In genomic region chr1:216686860-216687545, GRCh38 we compare ENCODE assay signal across 16 cellular contexts. TPM values are rescaled to one million over a fixed set of nuclear protein-coding genes. Genes with fewer than 3 reads are reported as not detected.
DNase-seq lines count a peak whose midpoint lies in the region; ATAC-seq and TF ChIP-seq lines count a peak whose summit lies in the region.
"Had no signal": no experiment of that assay in that cellular context is flagged by ENCODE, and none has a peak within 500 bp of the region (broad histone marks: within the 10 kb centered on the region; RNA-seq: fewer than 3 reads in every experiment).

No MANE protein-coding gene starts in this region.

- H3K9me2 ChIP-seq in GM23338 (ENCODE audit: insufficient read depth) = no peaks in the 10 kb centered on the region

- H3K4me2 ChIP-seq in GM23338 = peak overlapping the region; percentile 46

- H3K4me1 Mint-ChIP-seq in GM23338 (peaks cover 37% of the 10 kb centered on the region), glutamatergic neuron (ENCODE audit: low read depth, unreplicated experiment) (peaks cover 49% of the 10 kb centered on the region), neural crest cell (peaks cover 28% of the 10 kb centered on the region)
- H3K4me1 Mint-ChIP-seq: activated CD4-positive, alpha-beta T cell treated with anti-CD3 and anti-CD28 coated beads, Interleukin-2, amount 10 ng/mL, durations not matched to agents 7 days and 5 days; CD4-positive, CD25-positive, alpha-beta regulatory T cell; T-cell had no signal

- peak; percentile 78 for ATAC-seq in GM23338
- no peak for ATAC-seq in HG02981 (IDR thresholded peaks at IDR 0.05; ENCODE audit: unreplicated experiment)
- ATAC-seq in HG03520 (IDR thresholded peaks at IDR 0.05; ENCODE audit: unreplicated experiment) = no peak
- ATAC-seq: T-cell had no signal

- no peaks in the 10 kb centered on the region for H3K79me2 ChIP-seq in GM23338 (replicated peaks; ENCODE audit: insufficient read depth)
- H3K79me2 ChIP-seq: parathyroid adenoma had no signal

- no peaks in the 10 kb centered on the region for H3F3A ChIP-seq in GM23338 (replicated peaks; ENCODE audit: low read depth)

- H4K20me1 ChIP-seq in GM23338 (replicated peaks; ENCODE audit: insufficient read depth) = no peaks in the 10 kb centered on the region

- H3K27ac Mint-ChIP-seq in GM23338 (peak overlapping the region; percentile 10), glutamatergic neuron (ENCODE audit: unreplicated experiment) (peak overlapping the region; percentile 80), neural crest cell (ENCODE audit: unreplicated experiment) (no peak overlapping the region)
- H3K27ac Mint-ChIP-seq: activated CD4-positive, alpha-beta T cell treated with anti-CD3 and anti-CD28 coated beads, Interleukin-2, amount 10 ng/mL, durations not matched to agents 7 days and 5 days; CD4-positive, CD25-positive, alpha-beta regulatory T cell; stimulated activated naive CD8-positive, alpha-beta T cell treated with anti-CD3 and anti-CD28 coated beads, Interleukin-15, Interleukin-2, amounts not matched to agents 100 ng/mL and 50 ng/mL, for 24 hours; T-cell had no signal

- peak overlapping the region; percentile 7; the same call in 1 of the 2 replicates for H3K27ac ChIP-seq in GM23338 (ENCODE audit: low read depth)
- H3K27ac ChIP-seq: parathyroid adenoma had no signal

- no peak for TF ChIP-seq CTCF in GM23338 (conservative IDR thresholded peaks at IDR 0.05; ENCODE audit: low read depth in 2 of 2)
- TF ChIP-seq CTCF in glutamatergic neuron (IDR thresholded peaks at IDR 0.05; ENCODE audit: partially characterized antibody, unreplicated experiment) = no peak
- no peak for TF ChIP-seq CTCF in neural crest cell (conservative IDR thresholded peaks at IDR 0.05)

- H3K36me3 Mint-ChIP-seq in GM23338 (ENCODE audit: low read depth) = no peaks in the 10 kb centered on the region
- no peaks in the 10 kb centered on the region for H3K36me3 Mint-ChIP-seq in glutamatergic neuron (ENCODE audit: unreplicated experiment)
- H3K36me3 Mint-ChIP-seq in neural crest cell (ENCODE audit: low read depth) = no peaks in the 10 kb centered on the region
- H3K36me3 Mint-ChIP-seq: CD4-positive, CD25-positive, alpha-beta regulatory T cell; T-cell had no signal

- H3K36me3 ChIP-seq in GM23338 (ENCODE audit: insufficient read depth) = no peaks in the 10 kb centered on the region

- H2AFZ ChIP-seq in GM23338 = peak overlapping the region; percentile 23; the same call in 1 of the 2 replicates
- H2AFZ ChIP-seq: parathyroid adenoma had no signal

- no peaks in the 10 kb centered on the region for H3K9me3 Mint-ChIP-seq in GM23338
- peaks cover 3% of the 10 kb centered on the region for H3K9me3 Mint-ChIP-seq in glutamatergic neuron (ENCODE audit: unreplicated experiment)
- H3K9me3 Mint-ChIP-seq in neural crest cell = no peaks in the 10 kb centered on the region
- H3K9me3 Mint-ChIP-seq: activated CD4-positive, alpha-beta T cell treated with anti-CD3 and anti-CD28 coated beads, Interleukin-2, amount 10 ng/mL, durations not matched to agents 7 days and 5 days had no signal

- no peak overlapping the region for H3K4me3 ChIP-seq in GM23338

- DNase-seq in GM23338 (ENCODE audit: low spot score) (peak; percentile 32), NCI-H2227 (lab: John Stamatoyannopoulos, UW; ENCODE audit: unreplicated experiment) (peak; percentile 31), glutamatergic neuron (no peak), neural crest cell (ENCODE audit: low read depth, low spot score) (no peak), Kasumi-1 (lab: John Stamatoyannopoulos, UW) (no peak)
- no peak for DNase-seq in activated CD8-positive, alpha-beta memory T cell treated with anti-CD3 and anti-CD28 coated beads, Interleukin-2, amount 50 U/mL, for 4 hours
- DNase-seq: activated CD4-positive, alpha-beta T cell treated with anti-CD3 and anti-CD28 coated beads, Interleukin-2, amount 10 ng/mL, durations not matched to agents 7 days and 5 days; activated gamma-delta T cell treated with Interleukin-2 at 50 U/mL for 16 hours; CD4-positive, CD25-positive, alpha-beta regulatory T cell; NCI-H2029; stimulated activated CD4-positive, alpha-beta T cell treated with anti-CD3 and anti-CD28 coated beads, Interleukin-4, amount 100 ng/mL, for 1 hour; T-cell had no signal

- H3K27me3 ChIP-seq in GM23338 (ENCODE audit: insufficient read depth) = no peaks in the 10 kb centered on the region

- H3K27me3 Mint-ChIP-seq in GM23338 (ENCODE audit: insufficient read depth, low read depth, poor library complexity) (no peaks in the 10 kb centered on the region), glutamatergic neuron (ENCODE audit: unreplicated experiment) (no peaks in the 10 kb centered on the region), neural crest cell (ENCODE audit: low read depth) (peaks cover 9% of the 10 kb centered on the region)
- H3K27me3 Mint-ChIP-seq: activated CD4-positive, alpha-beta T cell treated with anti-CD3 and anti-CD28 coated beads, Interleukin-2, amount 10 ng/mL, durations not matched to agents 7 days and 5 days; CD4-positive, CD25-positive, alpha-beta regulatory T cell; stimulated activated naive CD8-positive, alpha-beta T cell treated with anti-CD3 and anti-CD28 coated beads, Interleukin-15, Interleukin-2, amounts not matched to agents 100 ng/mL and 50 ng/mL, for 24 hours; T-cell had no signal

- peaks cover 23% of the 10 kb centered on the region for H3K4me1 ChIP-seq in GM23338 (ENCODE audit: insufficient read depth)
- H3K4me1 ChIP-seq: parathyroid adenoma had no signal

- H3K4me3 Mint-ChIP-seq in GM23338 = peak overlapping the region; percentile 54
- peak overlapping the region; percentile 53 for H3K4me3 Mint-ChIP-seq in glutamatergic neuron (ENCODE audit: unreplicated experiment)
- peak overlapping the region; percentile 22 for H3K4me3 Mint-ChIP-seq in neural crest cell
- H3K4me3 Mint-ChIP-seq: activated CD4-positive, alpha-beta T cell treated with anti-CD3 and anti-CD28 coated beads, Interleukin-2, amount 10 ng/mL, durations not matched to agents 7 days and 5 days; stimulated activated naive CD8-positive, alpha-beta T cell treated with anti-CD3 and anti-CD28 coated beads, Interleukin-15, Interleukin-2, amounts not matched to agents 100 ng/mL and 50 ng/mL, for 24 hours; T-cell had no signal

TF ChIP-seq in GM23338, 12 proteins besides CTCF, POLR2A, EP300 and RAD21:
- TF ChIP-seq CREB1 (CRISPR knock-in tag; IDR thresholded peaks at IDR 0.05; ENCODE audit: low read depth) = 0 out of 2 replicates have a peak, but pooled peaks have one; percentile 29
- no peak for TF ChIP-seq ETS1 (IDR thresholded peaks at IDR 0.05)
TF ChIP-seq in GM23338: peak in this region for 1.

RNA-seq across cellular contexts. Expression of gene ESRRG, which starts 36.2 kb away (rescaled TPM):
- 1.7 and 3.2 TPM in 2 replicates for total RNA-seq in GM23338 (2014; rRNA removed; shearing (Covaris generic))
- 0.66 and 1.2 TPM in 2 replicates for polyA plus RNA-seq in GM23338 (2016; fragmentation: Nextera tagmentation; extraction: Ambion mirVana)
- total RNA-seq in glutamatergic neuron (ENCODE audit: unreplicated experiment) = 9.0 TPM
- 1.5 TPM in 2 replicates for total RNA-seq in neural crest cell
- total RNA-seq: activated CD4-positive, alpha-beta T cell treated with anti-CD3 and anti-CD28 coated beads, Interleukin-2, amount 10 ng/mL, durations not matched to agents 7 days and 5 days; CD4-positive, CD25-positive, alpha-beta regulatory T cell had no signal
- polyA plus RNA-seq: CD4-positive, CD25-positive, alpha-beta regulatory T cell had no signal

Comparison
In these comparisons a context has a peak if more than half of its experiments do, and no peak if none do; other contexts are left out.
1. DNase-seq: peak in GM23338 (single experiment) and NCI-H2227 (single experiment); none in glutamatergic neuron (single experiment), neural crest cell (single experiment), activated CD8-positive, alpha-beta memory T cell treated with anti-CD3 and anti-CD28 coated beads, Interleukin-2, amount 50 U/mL, for 4 hours (single experiment) and Kasumi-1 (0 of 2).
2. Peak in every context shown above with its lines, with median percentiles within 50 percentile points of each other: H3K4me3 Mint-ChIP-seq.